ENCODE assay signal across 13 cellular contexts in the genomic region with DNA sequence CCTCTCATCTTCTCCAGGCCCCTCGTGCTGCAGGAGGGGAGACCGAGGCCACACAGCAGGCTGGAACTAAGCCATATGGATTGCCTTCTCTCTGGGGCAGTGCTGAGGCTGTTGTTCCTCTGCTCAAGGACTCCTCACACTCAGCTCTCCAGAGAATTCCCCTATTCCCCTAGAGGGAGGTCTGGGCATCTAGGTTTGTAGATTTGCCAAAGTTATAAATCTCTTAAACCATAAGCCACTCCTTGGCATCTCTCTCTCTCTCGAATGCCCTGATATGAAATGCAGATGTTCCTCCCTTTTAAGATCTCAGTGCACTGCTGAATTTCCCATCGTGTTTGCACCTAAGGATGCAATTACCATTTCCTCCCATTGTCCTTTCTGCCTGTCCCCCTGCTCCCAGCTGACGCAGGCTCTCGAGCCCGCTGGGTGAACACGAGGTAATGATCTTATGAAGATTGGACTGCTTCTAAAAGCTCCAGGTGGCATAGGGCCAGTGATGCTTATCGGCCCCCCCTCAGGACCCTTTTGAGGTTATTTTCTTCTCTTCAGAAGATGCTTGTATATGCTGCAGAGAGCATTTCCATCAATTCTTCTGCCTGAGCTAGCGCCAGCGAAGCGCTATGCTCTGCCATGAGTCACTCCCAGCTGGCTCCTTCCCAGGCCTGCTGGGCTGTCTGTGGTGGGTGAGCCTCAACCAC. TPM values are rescaled to one million over a fixed set of nuclear protein-coding genes. Genes with fewer than 3 reads are reported as not detected.
DNase-seq lines count a peak whose midpoint lies in the region; ATAC-seq, FAIRE-seq and TF ChIP-seq lines count a peak whose summit lies in the region.
"Had no signal": no experiment of that assay in that cellular context is flagged by ENCODE, and none has a peak within 500 bp of the region (broad histone marks: within the 10 kb centered on the region; RNA-seq: fewer than 3 reads in every experiment).

No MANE protein-coding gene starts in this region.

- H3K9me2 ChIP-seq in OCI-LY7 (ENCODE audit: insufficient read depth, low read length): no peaks in the 10 kb centered on the region

- H3K27me3 ChIP-seq in gastroesophageal sphincter (no peaks in the 10 kb centered on the region), transverse colon (no peaks in the 10 kb centered on the region)

- DNase-seq in DMS 273 (lab: John Stamatoyannopoulos, UW; ENCODE audit: unreplicated experiment) (peak; percentile 42), DMS 273 treated with DMSO at 0.1 percent for 48 hours (lab: John Stamatoyannopoulos, UW) (no peak), NCI-H69 (lab: John Stamatoyannopoulos, UW) (peak; percentile 23), transverse colon (no peak), RCC 7860 (ENCODE audit: low spot score) (no peak), OCI-LY7 (ENCODE audit: low spot score) (no peak)
- DNase-seq: mesendoderm, NCI-H1048, RPMI8226, T1000 had no signal

- H2AFZ ChIP-seq in OCI-LY7 (ENCODE audit: low read length): no peak overlapping the region

- no peak for FAIRE-seq in RCC 7860 (lab: Jason Lieb, UNC)

- no TSS peak for BruUV-seq in OCI-LY7 (replicated peaks; lab: Mats Ljungman, UMichigan)

- ATAC-seq in gastroesophageal sphincter: peak; percentile 27
- no peak for ATAC-seq in HG02981 (IDR thresholded peaks at IDR 0.05; ENCODE audit: unreplicated experiment)

- H3K4me3 ChIP-seq in gastroesophageal sphincter (no peak overlapping the region), transverse colon (no peak overlapping the region), OCI-LY7 (ENCODE audit: low read depth, low read length, poor library complexity, severe bottlenecking) (no peak overlapping the region)

- H3K9me3 ChIP-seq in gastroesophageal sphincter (no peaks in the 10 kb centered on the region), transverse colon (no peaks in the 10 kb centered on the region), OCI-LY7 (ENCODE audit: low read length) (no peaks in the 10 kb centered on the region)

- intact Hi-C loops in transverse colon (cut with DNase I; ENCODE audit: low total_unique reads) (no loop called here), OCI-LY7 (cut with micrococcal nuclease; ENCODE audit: unreplicated experiment) (no loop called here)

- H3K4me2 ChIP-seq in OCI-LY7 (ENCODE audit: low read length): no peak overlapping the region

- H3K36me3 ChIP-seq in gastroesophageal sphincter (peaks cover 0 to 55% of the 10 kb centered on the region in 2 donors), transverse colon (no peaks in the 10 kb centered on the region), OCI-LY7 (ENCODE audit: insufficient read depth, low read length) (no peaks in the 10 kb centered on the region)

- in situ Hi-C loops in transverse colon (cut with MboI; ENCODE audit: low pct_ligation_motif_present in 1 of 4, low pct_unique_long_range_greater_than_20kb in 1 of 4, low sequenced_read_pairs in 3 of 4): no loop called here

- no peaks in the 10 kb centered on the region for H3K79me2 ChIP-seq in OCI-LY7 (ENCODE audit: insufficient read depth, low read depth, low read length)

- TF ChIP-seq CTCF in gastroesophageal sphincter (IDR thresholded peaks at IDR 0.05) (no peak), transverse colon (IDR thresholded peaks at IDR 0.05) (no peak), OCI-LY7 (conservative IDR thresholded peaks at IDR 0.05; ENCODE audit: low read length) (no peak)

- POLR2A ChIA-PET in OCI-LY7 (lab: Charles Lee): no interaction called here

- CTCF ChIA-PET in OCI-LY7 (lab: Charles Lee; ENCODE audit: unreplicated experiment): no interaction called here

- 55 to 61% methylated on average over 7 to 8 of the region's 12 CpGs for whole genome bisulfite sequencing in gastroesophageal sphincter (ENCODE audit: low coverage in 1 of 2), 2 donors
- WGBS in transverse colon (ENCODE audit: low coverage in 1 of 2), 2 donors: 82 to 86% methylated on average over 6 to 12 of the region's 12 CpGs

- TF ChIP-seq POLR2A in gastroesophageal sphincter (IDR thresholded peaks at IDR 0.05) (no peak), transverse colon (IDR thresholded peaks at IDR 0.05) (no peak)

- no peaks in the 10 kb centered on the region for H4K20me1 ChIP-seq in OCI-LY7 (ENCODE audit: insufficient read depth, low read length)

- H3K4me1 ChIP-seq in gastroesophageal sphincter (peaks cover 0 to 55% (median 0%) of the 10 kb centered on the region in 3 donors), transverse colon (peaks cover 0 to 8% (median 2%) of the 10 kb centered on the region in 4 donors), OCI-LY7 (ENCODE audit: insufficient read depth, low read length, poor library complexity, severe bottlenecking) (no peaks in the 10 kb centered on the region)

- H3K27ac ChIP-seq in gastroesophageal sphincter (peak overlapping the region in 2 of 4 donors; percentile 21 to 62), transverse colon (peak overlapping the region in 3 of 4 donors; percentile 36 to 60 (median 38)), OCI-LY7 (ENCODE audit: low read depth, low read length, poor library complexity, severe bottlenecking) (no peak overlapping the region)
- H3K27ac ChIP-seq: 22Rv1 had no signal

- no peak for TF ChIP-seq EP300 in gastroesophageal sphincter (IDR thresholded peaks at IDR 0.05)
- TF ChIP-seq EP300 in transverse colon (IDR thresholded peaks at IDR 0.05; ENCODE audit: low read depth): no peak

RNA-seq across cellular contexts. Expression of a gene that starts 41.7 kb away (rescaled TPM):
- total RNA-seq in gastroesophageal sphincter (100 to 1,000 TPM; 439 to 589 (median 503) TPM), transverse colon (10 to 100 TPM; 21.3 to 98.3 (median 28.4) TPM), OCI-LY7 (2022) (not detected in 2 replicates)
- total RNA-seq in OCI-LY7 (2014; rRNA removed; shearing (Covaris generic)): not detected in 2 replicates

Comparison
In these comparisons a context has a peak if more than half of its experiments do, and no peak if none do; other contexts are left out.
1. DNase-seq: peak in DMS 273 (single experiment) and NCI-H69 (single experiment); none in DMS 273 treated with DMSO at 0.1 percent for 48 hours (single experiment), transverse colon (single experiment), RCC 7860 (single experiment) and OCI-LY7 (single experiment).
2. RNA of a gene that starts 41.7 kb away (total RNA-seq): 439 to 589 TPM in gastroesophageal sphincter and 21.3 to 98.3 TPM in transverse colon; not detected in OCI-LY7; every median in the first group is over 10 times any median in the second.